Comparison of ENCODE assay signal across 9 cellular contexts in genomic region chr13:113861433-113862030, GRCh38. TPM values are rescaled to one million over a fixed set of nuclear protein-coding genes. Genes with fewer than 3 reads are reported as not detected.
DNase-seq lines count a peak whose midpoint lies in the region; ATAC-seq and TF ChIP-seq lines count a peak whose summit lies in the region.
"Had no signal": no experiment of that assay in that cellular context is flagged by ENCODE, and none has a peak within 500 bp of the region (broad histone marks: within the 10 kb centered on the region; RNA-seq: fewer than 3 reads in every experiment).

No MANE protein-coding gene starts in this region.

- H3K56ac ChIP-seq in H9 (ENCODE audit: insufficient read length, low read depth, low read length), result no peak overlapping the region

- H3K27me3 Mint-ChIP-seq in H9 (ENCODE audit: low read depth), result peaks cover 39% of the 10 kb centered on the region

- no CpG with 5 or more reads among the region's 12 CpGs for WGBS in H9 (ENCODE audit: extremely low coverage, insufficient read length, low lambda C conversion rate)
- 48% methylated on average over 12 of the region's 12 CpGs for WGBS in right cardiac atrium
- WGBS in stomach, 5 donors, result 37 to 55% (median 47%) methylated on average over 12 of the region's 12 CpGs

- no peak overlapping the region for H2BK12ac ChIP-seq in H9 (ENCODE audit: insufficient read length, low read depth, low read length)

- no peak for TF ChIP-seq POLR2A in stomach (IDR thresholded peaks at IDR 0.05)

- ATAC-seq in right cardiac atrium, result peak; percentile 4 to 10
- ATAC-seq in GM18868 (IDR thresholded peaks at IDR 0.05; ENCODE audit: unreplicated experiment), result no peak
- ATAC-seq in GM21447 (IDR thresholded peaks at IDR 0.05; ENCODE audit: unreplicated experiment), result no peak

- peaks cover 0 to 6% of the 10 kb centered on the region in 2 experiments; a peak in 2 of 5 replicates for H3K9me3 Mint-ChIP-seq in H9

- no peak overlapping the region for H2BK5ac ChIP-seq in H9 (ENCODE audit: insufficient read length, low read length)

- peaks cover 2% of the 10 kb centered on the region for H4K20me1 ChIP-seq in H9 (ENCODE audit: control insufficient read depth, insufficient read depth, insufficient read length)

- H3K4me3 ChIP-seq in right cardiac atrium (ENCODE audit: low read length) (no peak overlapping the region), stomach (peak overlapping the region in 2 of 4 donors; percentile 82 to 89)

- H3K23me2 ChIP-seq in H9 (ENCODE audit: insufficient read length, low read depth, low read length, poor library complexity, severe bottlenecking), result peaks cover 7% of the 10 kb centered on the region

- no peak overlapping the region for H3K4ac ChIP-seq in H9 (ENCODE audit: low read depth, low read length)

- H2AK5ac ChIP-seq in H9 (ENCODE audit: insufficient read length, low read length), result no peak overlapping the region

- H3K27me3 ChIP-seq in H9 (ENCODE audit: insufficient read depth, low read length) (peaks cover 4% of the 10 kb centered on the region; the same call in 1 of the 2 replicates), right cardiac atrium (ENCODE audit: control insufficient read depth, insufficient read depth) (no peaks in the 10 kb centered on the region), stomach (peaks cover 0 to 24% (median 0%) of the 10 kb centered on the region in 3 donors)

- H3K79me2 ChIP-seq in H9 (ENCODE audit: insufficient read depth, low read length), result no peaks in the 10 kb centered on the region; the same call in 1 of the 2 replicates

- H3K27ac ChIP-seq in H9 (ENCODE audit: insufficient read length, low read depth, low read length), result no peak overlapping the region
- H3K27ac ChIP-seq in right cardiac atrium (ENCODE audit: low read length), result no peak overlapping the region
- peak overlapping the region; percentile 71 to 94 (median 92) for H3K27ac ChIP-seq in stomach

- H3K4me3 Mint-ChIP-seq in H9, result peak overlapping the region; percentile 14 to 65; a peak in 3 of 5 replicates

- TF ChIP-seq CTCF in H9 (conservative IDR thresholded peaks at IDR 0.05), result 0 out of 3 replicates have a peak, but pooled peaks have one; percentile 10
- TF ChIP-seq CTCF in stomach (IDR thresholded peaks at IDR 0.05), result no peak

- peak overlapping the region in 1 of 3 experiments; percentile 99; a peak in 2 of 7 replicates for H3K27ac Mint-ChIP-seq in H9

- H3K79me1 ChIP-seq in H9 (ENCODE audit: insufficient read depth, low read depth, low read length, poor library complexity, severe bottlenecking), result no peaks in the 10 kb centered on the region

- no peak overlapping the region for H2BK15ac ChIP-seq in H9 (ENCODE audit: low read depth, low read length)

- intact Hi-C loops in right cardiac atrium (cut with DNase I), result loop anchor here in 1 of 4 donors (5.0 kb wide), 1 partner anchor 39 kb away; no protein-coding TSS in a partner anchor
- intact Hi-C loops in stomach (cut with DNase I; ENCODE audit: low total_unique reads), result no loop called here

- H3K36me3 Mint-ChIP-seq in H9 (ENCODE audit: insufficient read depth in 1 of 3, low read depth in 3 of 3), result peaks cover 0 to 16% (median 10%) of the 10 kb centered on the region in 3 experiments; a peak in 4 of 7 replicates

- H4K5ac ChIP-seq in H9 (ENCODE audit: insufficient read length, low read depth, low read length), result no peak overlapping the region

- no peak overlapping the region for H2AFZ ChIP-seq in H9 (ENCODE audit: low read length)

- H3K9ac ChIP-seq in H9 (ENCODE audit: extremely low read depth, insufficient read length, low read length), result no peak overlapping the region

- H3K4me1 ChIP-seq in H9 (ENCODE audit: insufficient read depth, low read length), result peaks cover 14% of the 10 kb centered on the region; the same call in 1 of the 2 replicates
- peaks cover 3% of the 10 kb centered on the region for H3K4me1 ChIP-seq in right cardiac atrium (ENCODE audit: control insufficient read depth, insufficient read depth, low read length)
- H3K4me1 ChIP-seq in stomach, result peaks cover 56 to 77% (median 64%) of the 10 kb centered on the region in 4 donors

- H2BK20ac ChIP-seq in H9 (ENCODE audit: low read depth, low read length, poor library complexity, severe bottlenecking), result no peak overlapping the region

- no peak overlapping the region for H4K8ac ChIP-seq in H9 (replicated peaks; ENCODE audit: insufficient read length, low read depth, low read length)

- H2BK120ac ChIP-seq in H9 (ENCODE audit: low read depth, low read length, poor library complexity, severe bottlenecking), result no peak overlapping the region

- H3K9me3 ChIP-seq in H9 (ENCODE audit: control insufficient read depth, low read depth, low read length), result no peaks in the 10 kb centered on the region
- H3K9me3 ChIP-seq in right cardiac atrium (ENCODE audit: control insufficient read depth, low read length), result no peaks in the 10 kb centered on the region
- H3K9me3 ChIP-seq in stomach, result no peaks in the 10 kb centered on the region

- H3K36me3 ChIP-seq in stomach, result no peaks in the 10 kb centered on the region

- H3K4me1 Mint-ChIP-seq in H9, result peaks cover 47 to 63% of the 10 kb centered on the region in 2 experiments

- TF ChIP-seq EP300 in stomach (IDR thresholded peaks at IDR 0.05), result no peak

- no peak overlapping the region for H4K91ac ChIP-seq in H9 (ENCODE audit: insufficient read length, low read depth, low read length)

- H3T11ph ChIP-seq in H9 (ENCODE audit: low read length), result no peak overlapping the region

- no peak overlapping the region for H3K18ac ChIP-seq in H9 (ENCODE audit: insufficient read length, low read depth, low read length)

- H3K23ac ChIP-seq in H9 (ENCODE audit: insufficient read length, low read depth, low read length), result no peak overlapping the region

- peak; percentile 32 for DNase-seq in H9
- peak; percentile 33 for DNase-seq in amniotic epithelial cell (ENCODE audit: low read depth)
- peak in 2 of 3 donors; percentile 54 to 59 for DNase-seq in right cardiac atrium
- DNase-seq in stomach, result no peak
- DNase-seq in CD1c-positive myeloid dendritic cell (ENCODE audit: extremely low spot score), result no peak
- DNase-seq: activated naive CD4-positive, alpha-beta T cell treated with Interleukin-2 at 50 U/mL for 16 hours; NCI-H2029 treated with DMSO at 0.1 percent for 48 hours had no signal

- no peak overlapping the region for H3K14ac ChIP-seq in H9 (ENCODE audit: insufficient read depth, low read length)

- H3K4me2 ChIP-seq in H9 (ENCODE audit: insufficient read depth, insufficient read length, low read length), result no peak overlapping the region

RNA-seq across cellular contexts. Expression of gene GAS6, which starts 2.3 kb away (rescaled TPM):
- total RNA-seq in H9 (2021), result 19.5 and 20.5 TPM in 2 replicates
- 100 to 1,000 TPM; 197 to 213 (median 202) TPM for total RNA-seq in right cardiac atrium
- polyA plus RNA-seq in right cardiac atrium, result 273 TPM
- total RNA-seq in stomach, result 100 to 1,000 TPM in 2 of 5 donors, 10 to 100 TPM in 3; 31.4 to 409 (median 93.4) TPM
- polyA plus RNA-seq in stomach, result 100 to 1,000 TPM in 1 of 3 donors, 10 to 100 TPM in 2; 34.7 to 109 (median 62.0) TPM

Comparison
In these comparisons a context has a peak if more than half of its experiments do, and no peak if none do; other contexts are left out.
1. DNase-seq: peak in H9 (single experiment), amniotic epithelial cell (single experiment) and right cardiac atrium (2 of 3); none in stomach (single experiment) and CD1c-positive myeloid dendritic cell (single experiment).
2. H3K27ac ChIP-seq: peak in stomach (5 of 5); none in H9 (single experiment) and right cardiac atrium (single experiment).
3. ATAC-seq: peak in right cardiac atrium (2 of 2); none in GM18868 (single experiment) and GM21447 (single experiment).